In the genomic region with DNA sequence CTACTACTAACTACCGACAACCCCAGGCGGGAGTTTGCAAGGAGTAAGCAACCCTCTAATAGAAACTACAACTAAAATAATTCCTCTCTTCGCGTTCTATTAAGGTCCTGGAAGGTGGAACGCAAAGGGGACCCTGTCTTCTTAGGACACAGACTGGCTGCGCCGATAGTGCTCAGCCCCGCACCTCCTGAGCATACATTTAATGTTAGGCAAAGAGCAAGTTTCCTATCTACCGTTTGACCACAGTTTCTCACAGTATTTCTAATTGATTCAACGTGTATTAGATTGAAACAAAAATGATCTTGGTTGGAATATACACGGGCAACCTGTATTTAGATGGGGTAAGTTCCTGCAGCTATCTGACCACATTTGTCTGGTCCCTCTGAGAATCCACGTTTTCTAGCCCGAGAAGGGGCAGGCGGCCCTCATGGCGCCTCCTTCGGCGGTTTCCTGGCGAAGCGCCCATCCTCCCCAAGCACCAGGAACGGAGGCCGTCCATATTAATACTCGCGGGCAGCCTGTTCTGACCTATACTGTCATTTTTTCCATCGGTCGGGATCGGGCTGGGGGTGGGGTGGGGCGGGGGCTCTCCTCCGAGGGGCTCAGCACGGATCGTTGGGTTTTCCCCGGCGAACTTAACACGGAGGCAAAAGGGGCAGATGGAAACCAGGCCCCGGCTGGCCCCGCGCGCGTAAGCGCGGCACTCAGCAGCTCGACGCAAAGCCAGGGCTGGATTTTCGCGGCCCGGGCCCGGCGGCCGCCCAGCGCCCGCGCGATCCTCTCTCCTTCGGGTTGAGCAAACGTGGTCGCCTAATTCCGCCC, we compare ENCODE assay signal across 8 cellular contexts.
A peak's percentile ranks its signal among the peaks of the same experiment; 100 is the strongest.
DNase-seq lines count a peak whose midpoint lies in the region; ATAC-seq and TF ChIP-seq lines count a peak whose summit lies in the region.

No MANE protein-coding gene starts in this region.

- peak overlapping the region; percentile 60 for H3K9ac ChIP-seq in ES-I3 (ENCODE audit: low read depth, low read length)

- peaks cover 34% of the 10 kb centered on the region for H3K4me1 Mint-ChIP-seq in stimulated activated effector memory CD8-positive, alpha-beta T cell treated with anti-CD3 and anti-CD28 coated beads, Interleukin-12 subunit alpha, Interleukin-12 subunit beta, amount 100 ng/mL, for 72 hours

- peaks cover 7% of the 10 kb centered on the region for H3K4me1 ChIP-seq in ES-I3 (ENCODE audit: insufficient read depth, low read length)

- no peaks in the 10 kb centered on the region for H3K9me3 ChIP-seq in ES-I3 (ENCODE audit: control insufficient read depth, insufficient read depth, low read length)

- H3K36me3 Mint-ChIP-seq in stimulated activated effector memory CD8-positive, alpha-beta T cell treated with anti-CD3 and anti-CD28 coated beads, Interleukin-12 subunit alpha, Interleukin-12 subunit beta, amount 100 ng/mL, for 72 hours = peaks cover 46% of the 10 kb centered on the region

- H3K36me3 ChIP-seq in ES-I3 (ENCODE audit: insufficient read depth, low read length) = no peaks in the 10 kb centered on the region

- ATAC-seq in HG03175 (IDR thresholded peaks at IDR 0.05; ENCODE audit: unreplicated experiment) (peak; percentile 13), HG03045 (IDR thresholded peaks at IDR 0.05; ENCODE audit: unreplicated experiment) (no peak)
- peak; percentile 31 for ATAC-seq in stimulated activated effector memory CD8-positive, alpha-beta T cell treated with anti-CD3 and anti-CD28 coated beads, Interleukin-12 subunit alpha, Interleukin-12 subunit beta, amount 100 ng/mL, for 72 hours

- TF ChIP-seq CTCF in cardiac fibroblast (IDR thresholded peaks at IDR 0.05; ENCODE audit: low read depth, low read length) = no peak

- H3K4me3 ChIP-seq in cardiac fibroblast (replicated peaks in 1 of 2; ENCODE audit: low read depth in 2 of 2, low read length in 2 of 2) = peak overlapping the region; percentile 38 to 45

- peak overlapping the region; percentile 86 for H3K4me3 Mint-ChIP-seq in stimulated activated effector memory CD8-positive, alpha-beta T cell treated with anti-CD3 and anti-CD28 coated beads, Interleukin-12 subunit alpha, Interleukin-12 subunit beta, amount 100 ng/mL, for 72 hours

- DNase-seq in SHP77 treated with DMSO at 0.1 percent for 48 hours (lab: John Stamatoyannopoulos, UW) (peak; percentile 48), cardiac fibroblast (ENCODE audit: low read depth in 2 of 2) (peak; percentile 46 to 64), left kidney (ENCODE audit: low read depth, low spot score) (peak; percentile 83), occipital lobe (lab: John Stamatoyannopoulos, UW) (no peak)
- DNase-seq in stimulated activated effector memory CD8-positive, alpha-beta T cell treated with anti-CD3 and anti-CD28 coated beads, Interleukin-12 subunit alpha, Interleukin-12 subunit beta, amount 100 ng/mL, for 72 hours (ENCODE audit: low spot score in 2 of 2) = peak in 1 of 2 donors; percentile 70

- H3K9me3 Mint-ChIP-seq in stimulated activated effector memory CD8-positive, alpha-beta T cell treated with anti-CD3 and anti-CD28 coated beads, Interleukin-12 subunit alpha, Interleukin-12 subunit beta, amount 100 ng/mL, for 72 hours = no peaks in the 10 kb centered on the region

- H3K27ac Mint-ChIP-seq in stimulated activated effector memory CD8-positive, alpha-beta T cell treated with anti-CD3 and anti-CD28 coated beads, Interleukin-12 subunit alpha, Interleukin-12 subunit beta, amount 100 ng/mL, for 72 hours = peak overlapping the region; percentile 99
